Comparison of ENCODE assay signal across 8 cellular contexts in genomic region chr10:113960617-113961260, GRCh38.
A peak's percentile ranks its signal among the peaks of the same experiment; 100 is the strongest.
DNase-seq lines count a peak whose midpoint lies in the region; ATAC-seq, FAIRE-seq and TF ChIP-seq lines count a peak whose summit lies in the region.

No MANE protein-coding gene starts in this region.

- peak overlapping the region; percentile 47 for H3K4me3 Mint-ChIP-seq in T-helper 1 cell treated with Interleukin-12 subunit alpha and Interleukin-12 subunit beta and Interleukin-4 antibody, amounts not matched to agents 30 μg/mL and 1 μg/mL, for 36 hours

- no peak for FAIRE-seq in D721Med (lab: Jason Lieb, UNC)

- peak; percentile 47 for ATAC-seq in HG03159 (IDR thresholded peaks at IDR 0.05; ENCODE audit: unreplicated experiment)

- DNase-seq in NCI-H2081 (lab: John Stamatoyannopoulos, UW) (peak; percentile 33 to 70), NCI-H2081 treated with DMSO at 0.1 percent for 48 hours (lab: John Stamatoyannopoulos, UW) (no peak), islet precursor cell (peak; percentile 90), RPMI8226 (no peak), NCI-H524 (lab: John Stamatoyannopoulos, UW) (no peak), D721Med (ENCODE audit: insufficient read length, low spot score) (no peak)

- TF ChIP-seq CTCF in D721Med (IDR thresholded peaks at IDR 0.05; ENCODE audit: insufficient read depth, missing control alignments): no peak

- H3K27ac Mint-ChIP-seq in T-helper 1 cell treated with Interleukin-12 subunit alpha and Interleukin-12 subunit beta and Interleukin-4 antibody, amounts not matched to agents 30 μg/mL and 1 μg/mL, for 36 hours: peak overlapping the region; percentile 66

- peaks cover 41% of the 10 kb centered on the region for H3K4me1 Mint-ChIP-seq in T-helper 1 cell treated with Interleukin-12 subunit alpha and Interleukin-12 subunit beta and Interleukin-4 antibody, amounts not matched to agents 30 μg/mL and 1 μg/mL, for 36 hours (ENCODE audit: low read depth)

- H3K36me3 Mint-ChIP-seq in T-helper 1 cell treated with Interleukin-12 subunit alpha and Interleukin-12 subunit beta and Interleukin-4 antibody, amounts not matched to agents 30 μg/mL and 1 μg/mL, for 36 hours (ENCODE audit: low read depth): peaks cover 3% of the 10 kb centered on the region

- peaks cover 12% of the 10 kb centered on the region for H3K27me3 Mint-ChIP-seq in T-helper 1 cell treated with Interleukin-12 subunit alpha and Interleukin-12 subunit beta and Interleukin-4 antibody, amounts not matched to agents 30 μg/mL and 1 μg/mL, for 36 hours (ENCODE audit: low read depth)

- no peaks in the 10 kb centered on the region for H3K9me3 Mint-ChIP-seq in T-helper 1 cell treated with Interleukin-12 subunit alpha and Interleukin-12 subunit beta and Interleukin-4 antibody, amounts not matched to agents 30 μg/mL and 1 μg/mL, for 36 hours

Comparison
In these comparisons a context has a peak if more than half of its experiments do, and no peak if none do; other contexts are left out.
1. DNase-seq: peak in NCI-H2081 (2 of 2) and islet precursor cell (single experiment); none in NCI-H2081 treated with DMSO at 0.1 percent for 48 hours (single experiment), RPMI8226 (single experiment), NCI-H524 (0 of 2) and D721Med (single experiment).